In the genomic region with DNA sequence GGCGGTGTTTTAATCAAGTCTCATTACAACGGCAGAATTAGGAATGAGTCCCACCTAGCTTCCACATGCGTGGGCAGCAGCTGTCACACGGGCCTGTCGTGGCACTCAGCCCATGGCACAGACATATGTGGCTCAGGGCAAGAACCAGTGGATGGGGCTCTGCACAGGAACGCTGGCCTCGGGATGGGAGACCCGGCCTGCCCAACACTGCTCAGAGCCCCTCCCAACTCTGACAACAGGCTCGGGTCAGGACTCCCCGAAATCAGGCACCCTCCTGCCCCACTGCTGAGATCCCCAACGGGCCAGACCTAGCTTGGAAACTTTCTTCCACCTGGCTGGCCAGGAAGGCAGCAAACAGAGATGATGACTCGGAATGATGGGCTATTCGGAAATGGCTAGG, we compare ENCODE assay signal across 19 cellular contexts. TPM values are rescaled to one million over a fixed set of nuclear protein-coding genes. Genes with fewer than 3 reads are reported as not detected.
DNase-seq lines count a peak whose midpoint lies in the region; ATAC-seq and TF ChIP-seq lines count a peak whose summit lies in the region.
"Had no signal": no experiment of that assay in that cellular context is flagged by ENCODE, and none has a peak within 500 bp of the region (broad histone marks: within the 10 kb centered on the region; RNA-seq: fewer than 3 reads in every experiment).

No MANE protein-coding gene starts in this region.

- peaks cover 89% of the 10 kb centered on the region for H3K36me3 ChIP-seq in OCI-LY7 (ENCODE audit: insufficient read depth, low read length)
- H3K36me3 ChIP-seq: ovary had no signal

- CTCF ChIA-PET in OCI-LY7 (lab: Charles Lee; ENCODE audit: unreplicated experiment), result no interaction called here

- H3K4me1 ChIP-seq in OCI-LY7 (ENCODE audit: insufficient read depth, low read length, poor library complexity, severe bottlenecking), result peaks cover 29% of the 10 kb centered on the region
- H3K4me1 ChIP-seq: breast epithelium had no signal

- no peaks in the 10 kb centered on the region for H3K9me2 ChIP-seq in OCI-LY7 (ENCODE audit: insufficient read depth, low read length)

- BruUV-seq in OCI-LY7 (replicated peaks; lab: Mats Ljungman, UMichigan), result no TSS peak

- peak overlapping the region; percentile 41 for H3K27ac ChIP-seq in OCI-LY7 (ENCODE audit: low read depth, low read length, poor library complexity, severe bottlenecking)
- peak overlapping the region in 15 of 21 experiments; percentile 3 to 74 (median 36) for H3K27ac ChIP-seq in skin epidermis
- H3K27ac ChIP-seq: 22Rv1, breast epithelium, ovary, VCaP had no signal

- peak overlapping the region; percentile 52; the same call in 1 of the 2 replicates for H3K4me2 ChIP-seq in OCI-LY7 (ENCODE audit: low read length)

- H3K4me3 ChIP-seq in OCI-LY7 (ENCODE audit: low read depth, low read length, poor library complexity, severe bottlenecking) (no peak overlapping the region), skin epidermis (no peak overlapping the region)
- H3K4me3 ChIP-seq: breast epithelium, esophagus muscularis mucosa, ovary, tibial nerve had no signal

- no peaks in the 10 kb centered on the region for H3K27me3 Mint-ChIP-seq in T-helper 2 cell treated with Interferon-gamma antibody and Interleukin-4, amounts not matched to agents 5 μg/mL and 100 μg/mL, for 36 hours (ENCODE audit: low read depth)
- H3K27me3 Mint-ChIP-seq in glutamatergic neuron (ENCODE audit: unreplicated experiment), result peaks cover 3% of the 10 kb centered on the region
- H3K27me3 Mint-ChIP-seq: activated naive CD4-positive, alpha-beta T cell treated with anti-CD3 and anti-CD28 coated beads, Interleukin-2, amount 50 U/mL, for 24 hours had no signal

- H3K9me3 ChIP-seq in OCI-LY7 (ENCODE audit: low read length), result no peaks in the 10 kb centered on the region
- H3K9me3 ChIP-seq: breast epithelium, esophagus muscularis mucosa, ovary, tibial nerve had no signal

- H3K27ac Mint-ChIP-seq in T-helper 2 cell treated with Interferon-gamma antibody and Interleukin-4, amounts not matched to agents 5 μg/mL and 100 μg/mL, for 36 hours, result peak overlapping the region; percentile 55
- H3K27ac Mint-ChIP-seq in glutamatergic neuron (ENCODE audit: unreplicated experiment), result peak overlapping the region; percentile 70

- no peak overlapping the region for H3K4me3 Mint-ChIP-seq in T-helper 2 cell treated with Interferon-gamma antibody and Interleukin-4, amounts not matched to agents 5 μg/mL and 100 μg/mL, for 36 hours
- H3K4me3 Mint-ChIP-seq in glutamatergic neuron (ENCODE audit: unreplicated experiment), result no peak overlapping the region

- intact Hi-C loops in OCI-LY7 (cut with micrococcal nuclease; ENCODE audit: unreplicated experiment), result no loop called here

- H3K9me3 Mint-ChIP-seq in T-helper 2 cell treated with Interferon-gamma antibody and Interleukin-4, amounts not matched to agents 5 μg/mL and 100 μg/mL, for 36 hours, result no peaks in the 10 kb centered on the region
- H3K9me3 Mint-ChIP-seq in glutamatergic neuron (ENCODE audit: unreplicated experiment), result peaks cover 2% of the 10 kb centered on the region
- H3K9me3 Mint-ChIP-seq: activated naive CD4-positive, alpha-beta T cell treated with anti-CD3 and anti-CD28 coated beads, Interleukin-2, amount 50 U/mL, for 24 hours had no signal

- ATAC-seq in HG03095 (IDR thresholded peaks at IDR 0.05; ENCODE audit: unreplicated experiment), result no peak
- ATAC-seq in HG03342 (IDR thresholded peaks at IDR 0.05; ENCODE audit: unreplicated experiment), result no peak

- H3K36me3 Mint-ChIP-seq in T-helper 2 cell treated with Interferon-gamma antibody and Interleukin-4, amounts not matched to agents 5 μg/mL and 100 μg/mL, for 36 hours (ENCODE audit: low read depth), result peaks cover 33% of the 10 kb centered on the region
- no peaks in the 10 kb centered on the region for H3K36me3 Mint-ChIP-seq in glutamatergic neuron (ENCODE audit: unreplicated experiment)

- H3K79me2 ChIP-seq in OCI-LY7 (ENCODE audit: insufficient read depth, low read depth, low read length), result peaks cover 7% of the 10 kb centered on the region; the same call in 1 of the 2 replicates

- H3K4me1 Mint-ChIP-seq in T-helper 2 cell treated with Interferon-gamma antibody and Interleukin-4, amounts not matched to agents 5 μg/mL and 100 μg/mL, for 36 hours (ENCODE audit: low read depth), result peaks cover 10% of the 10 kb centered on the region
- peaks cover 1% of the 10 kb centered on the region for H3K4me1 Mint-ChIP-seq in glutamatergic neuron (ENCODE audit: low read depth, unreplicated experiment)

- H4K20me1 ChIP-seq in OCI-LY7 (ENCODE audit: insufficient read depth, low read length), result no peaks in the 10 kb centered on the region

- no peak for TF ChIP-seq CTCF in OCI-LY7 (conservative IDR thresholded peaks at IDR 0.05; ENCODE audit: low read length)
- TF ChIP-seq CTCF in glutamatergic neuron (IDR thresholded peaks at IDR 0.05; ENCODE audit: partially characterized antibody, unreplicated experiment), result no peak

- POLR2A ChIA-PET in OCI-LY7 (lab: Charles Lee), result interaction anchor here (1.0 kb wide), 1 partner anchor 14 kb away, joined by 3 read pairs; no protein-coding TSS in a partner anchor

- H2AFZ ChIP-seq in OCI-LY7 (ENCODE audit: low read length), result no peak overlapping the region

- no peak for DNase-seq in T-helper 2 cell treated with Interferon-gamma antibody and Interleukin-4, amounts not matched to agents 5 μg/mL and 100 μg/mL, for 36 hours (ENCODE audit: low spot score)
- DNase-seq in T-helper 2 cell (no peak), OCI-LY7 (ENCODE audit: low spot score) (no peak), glutamatergic neuron (no peak), 8988T (no peak)
- DNase-seq: NCI-H1092; NCI-H774; ovary; stimulated activated CD4-positive, alpha-beta T cell treated with anti-CD3 and anti-CD28 coated beads, Interleukin-4, amount 100 ng/mL, for 24 hours; stimulated activated CD8-positive, alpha-beta memory T cell treated with anti-CD3 and anti-CD28 coated beads, Interleukin-4, amount 100 ng/mL, for 48 hours had no signal

RNA-seq across cellular contexts. Expression of a gene that starts 4.9 kb away (rescaled TPM):
- total RNA-seq in OCI-LY7 (2014; rRNA removed; shearing (Covaris generic)), result 19.2 and 33.9 TPM in 2 replicates
- 21.0 and 27.8 TPM in 2 replicates for total RNA-seq in OCI-LY7 (2022)
- total RNA-seq in glutamatergic neuron (ENCODE audit: unreplicated experiment), result 15.0 TPM

RNA-seq across cellular contexts. Expression of a gene that starts 7.0 kb away (rescaled TPM):
- 39.6 and 62.1 TPM in 2 replicates for total RNA-seq in OCI-LY7 (2014; rRNA removed; shearing (Covaris generic))
- total RNA-seq in OCI-LY7 (2022), result 48.7 and 52.0 TPM in 2 replicates
- 35.7 TPM for total RNA-seq in glutamatergic neuron (ENCODE audit: unreplicated experiment)

RNA-seq across cellular contexts. Expression of a gene that starts 7.1 kb away (rescaled TPM):
- total RNA-seq in OCI-LY7 (2014; rRNA removed; shearing (Covaris generic)), result 2,961 and 2,981 TPM in 2 replicates
- total RNA-seq in OCI-LY7 (2022) (2,867 and 2,915 TPM in 2 replicates), glutamatergic neuron (ENCODE audit: unreplicated experiment) (1,442 TPM)

RNA-seq across cellular contexts. Expression of a gene that starts 15.4 kb away (rescaled TPM):
- total RNA-seq in OCI-LY7 (2014; rRNA removed; shearing (Covaris generic)), result 22.9 and 34.6 TPM in 2 replicates
- total RNA-seq in OCI-LY7 (2022) (34.2 and 38.9 TPM in 2 replicates), glutamatergic neuron (ENCODE audit: unreplicated experiment) (56.1 TPM)

RNA-seq across cellular contexts. Expression of a gene that starts 15.4 kb away (rescaled TPM):
- 19.0 and 32.5 TPM in 2 replicates for total RNA-seq in OCI-LY7 (2014; rRNA removed; shearing (Covaris generic))
- total RNA-seq in OCI-LY7 (2022) (13.2 and 19.7 TPM in 2 replicates), glutamatergic neuron (ENCODE audit: unreplicated experiment) (24.0 TPM)
